9 cellular contexts compared by ENCODE assay signal in the genomic region with DNA sequence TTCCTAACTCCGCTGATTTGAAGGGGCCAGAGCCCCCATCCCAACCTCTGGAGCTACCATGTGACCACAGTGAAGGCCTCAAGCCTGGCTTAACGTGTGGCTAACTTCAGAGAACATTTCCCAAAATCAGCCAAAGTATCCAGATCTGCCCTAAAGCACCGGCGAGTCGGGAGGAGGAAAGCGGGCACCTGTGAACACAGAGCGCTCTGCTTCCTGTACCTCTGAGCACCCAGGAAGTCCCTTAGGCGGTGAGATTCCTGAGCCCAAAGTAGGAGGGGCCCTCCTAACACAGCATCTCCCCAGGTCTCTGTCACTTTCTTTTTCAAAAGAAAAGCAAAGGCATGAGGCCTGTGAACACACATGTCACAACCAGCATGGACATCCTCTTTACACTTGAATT. TPM values are rescaled to one million over a fixed set of nuclear protein-coding genes. Genes with fewer than 3 reads are reported as not detected.
DNase-seq lines count a peak whose midpoint lies in the region; ATAC-seq, FAIRE-seq and TF ChIP-seq lines count a peak whose summit lies in the region.
"Had no signal": no experiment of that assay in that cellular context is flagged by ENCODE, and none has a peak within 500 bp of the region (broad histone marks: within the 10 kb centered on the region; RNA-seq: fewer than 3 reads in every experiment).

No MANE protein-coding gene starts in this region.

- 87% methylated on average over 8 of the region's 8 CpGs for WGBS in right cardiac atrium
- WGBS in K562 (ENCODE audit: insufficient coverage, low coverage, missing lambda C conversion rate): 68% methylated on average over 4 of the region's 8 CpGs
- WGBS in upper lobe of left lung, 2 donors: 72 to 89% methylated on average over 8 of the region's 8 CpGs

- CTCF ChIA-PET in K562 (lab: Yijun Ruan, JAX; ENCODE audit: low intra/inter-chr PET ratio): no interaction called here

- no peaks in the 10 kb centered on the region for H3K9me1 ChIP-seq in K562 (ENCODE audit: control insufficient read depth, insufficient read depth, low read length)

- H3K27me3 ChIP-seq in left ventricle myocardium inferior (ENCODE audit: low read depth) (no peaks in the 10 kb centered on the region), right cardiac atrium (ENCODE audit: control insufficient read depth, insufficient read depth) (no peaks in the 10 kb centered on the region), K562 (ENCODE audit: control insufficient read depth in 2 of 2, insufficient read depth in 2 of 2, low read length in 2 of 2) (peaks cover 7 to 19% of the 10 kb centered on the region in 2 experiments), upper lobe of left lung (no peaks in the 10 kb centered on the region)

- H3K79me2 ChIP-seq in K562 (ENCODE audit: control insufficient read depth, insufficient read depth, low read length): no peaks in the 10 kb centered on the region

- intact Hi-C loops in left ventricle myocardium inferior (cut with micrococcal nuclease) (no loop called here), right cardiac atrium (cut with DNase I) (loop anchor here in 3 of 4 donors (10.0 kb wide), 1 partner anchor 1099 kb away; no protein-coding TSS in a partner anchor), K562 (cut with micrococcal nuclease) (no loop called here)

- peak overlapping the region; percentile 87 for H3K27ac Mint-ChIP-seq in natural killer cell treated with Interleukin-12 subunit alpha and Interleukin-12 subunit beta and Interleukin-15 and Interleukin-18, amount 100 ng/mL, for 72 hours

- TF ChIP-seq CTCF in left ventricle myocardium inferior (IDR thresholded peaks at IDR 0.05; ENCODE audit: borderline replicate concordance) (no peak), K562 (IDR thresholded peaks at IDR 0.05 in 2 of 3, conservative IDR thresholded peaks at IDR 0.05 in 1 of 3; ENCODE audit: insufficient read depth in 2 of 3, low read depth in 1 of 3, low read length in 3 of 3) (no peak), upper lobe of left lung (IDR thresholded peaks at IDR 0.05) (no peak)

- H4K20me1 ChIP-seq in K562 (replicated peaks; ENCODE audit: control insufficient read depth, insufficient read depth, low read length): no peaks in the 10 kb centered on the region

- no peak for TF ChIP-seq EP300 in K562 (IDR thresholded peaks at IDR 0.05; ENCODE audit: low read length)
- no peak for TF ChIP-seq EP300 in upper lobe of left lung (IDR thresholded peaks at IDR 0.05)

- no peak for DNase-seq in left ventricle myocardium inferior
- DNase-seq in right cardiac atrium: no peak
- DNase-seq in K562 (ENCODE audit: extremely low read depth in 1 of 4, low spot score in 3 of 4): no peak
- no peak for DNase-seq in natural killer cell treated with Interleukin-12 subunit alpha and Interleukin-12 subunit beta and Interleukin-15 and Interleukin-18, amount 100 ng/mL, for 72 hours (ENCODE audit: low spot score)
- no peak for DNase-seq in upper lobe of left lung
- DNase-seq in SIG-M5 (lab: John Stamatoyannopoulos, UW): no peak

- BruUV-seq in K562 (replicated peaks; lab: Mats Ljungman, UMichigan): no TSS peak

- H3K27ac ChIP-seq in left ventricle myocardium inferior (replicated peaks) (no peak overlapping the region), right cardiac atrium (ENCODE audit: low read length) (no peak overlapping the region), K562 (ENCODE audit: extremely low read depth, low read depth, low read length) (no peak overlapping the region), upper lobe of left lung (peak overlapping the region in 3 of 4 donors; percentile 6 to 92 (median 73))

- peaks cover 5% of the 10 kb centered on the region for H3K36me3 Mint-ChIP-seq in natural killer cell treated with Interleukin-12 subunit alpha and Interleukin-12 subunit beta and Interleukin-15 and Interleukin-18, amount 100 ng/mL, for 72 hours

- TF ChIP-seq RAD21 in K562 (CRISPR knock-in tag; conservative IDR thresholded peaks at IDR 0.05 in 1 of 2, IDR thresholded peaks at IDR 0.05 in 1 of 2): no peak

- H3K4me3 ChIP-seq in left ventricle myocardium inferior (peak overlapping the region; percentile 74), right cardiac atrium (ENCODE audit: low read length) (no peak overlapping the region), K562 (no peak overlapping the region), upper lobe of left lung (peak overlapping the region in 3 of 4 donors; percentile 61 to 83 (median 66))

- POLR2A ChIA-PET in K562 (lab: Yijun Ruan, JAX): no interaction called here

- H3K9ac ChIP-seq in K562 (ENCODE audit: insufficient read depth in 1 of 2, low read depth in 2 of 2, low read length in 2 of 2): no peak overlapping the region; a peak in 1 of 4 replicates

- peaks cover 36% of the 10 kb centered on the region for H3K4me1 ChIP-seq in left ventricle myocardium inferior
- H3K4me1 ChIP-seq in right cardiac atrium (ENCODE audit: control insufficient read depth, insufficient read depth, low read length): peaks cover 7% of the 10 kb centered on the region
- peaks cover 0 to 11% of the 10 kb centered on the region in 2 experiments; a peak in 3 of 5 replicates for H3K4me1 ChIP-seq in K562 (replicated peaks in 1 of 2; ENCODE audit: control insufficient read depth in 2 of 2, insufficient read depth in 2 of 2, low read length in 2 of 2)
- H3K4me1 ChIP-seq in upper lobe of left lung: peaks cover 16 to 43% (median 33%) of the 10 kb centered on the region in 4 donors

- H3K4me3 Mint-ChIP-seq in natural killer cell treated with Interleukin-12 subunit alpha and Interleukin-12 subunit beta and Interleukin-15 and Interleukin-18, amount 100 ng/mL, for 72 hours: peak overlapping the region; percentile 84

- in situ Hi-C loops in K562 (cut with MboI): no loop called here

- H3K9me3 ChIP-seq in left ventricle myocardium inferior (replicated peaks) (no peaks in the 10 kb centered on the region), right cardiac atrium (ENCODE audit: control insufficient read depth, low read length) (no peaks in the 10 kb centered on the region), K562 (replicated peaks; ENCODE audit: control insufficient read depth, insufficient read depth, low read depth, low read length) (no peaks in the 10 kb centered on the region), upper lobe of left lung (no peaks in the 10 kb centered on the region)

- H2AFZ ChIP-seq in K562 (ENCODE audit: low read depth, low read length): peak overlapping the region; percentile 72; the same call in 1 of the 2 replicates

- no peak for ATAC-seq in right cardiac atrium
- ATAC-seq in K562: no peak
- peak in 1 of 2 donors; percentile 14 for ATAC-seq in natural killer cell treated with Interleukin-12 subunit alpha and Interleukin-12 subunit beta and Interleukin-15 and Interleukin-18, amount 100 ng/mL, for 72 hours
- ATAC-seq in upper lobe of left lung (ENCODE audit: low FRiP score in 2 of 2): no peak
- ATAC-seq in HG02870 (IDR thresholded peaks at IDR 0.05; ENCODE audit: unreplicated experiment): no peak
- ATAC-seq in GM18519 (IDR thresholded peaks at IDR 0.05; ENCODE audit: low FRiP score, unreplicated experiment): no peak

- H3K36me3 ChIP-seq in left ventricle myocardium inferior (no peaks in the 10 kb centered on the region), K562 (ENCODE audit: control insufficient read depth, insufficient read depth, low read length) (no peaks in the 10 kb centered on the region), upper lobe of left lung (no peaks in the 10 kb centered on the region)

- FAIRE-seq in K562 (lab: Jason Lieb, UNC): no peak

- TF ChIP-seq POLR2A in K562 (conservative IDR thresholded peaks at IDR 0.05) (no peak), upper lobe of left lung (IDR thresholded peaks at IDR 0.05) (no peak)

- H3K27me3 Mint-ChIP-seq in natural killer cell treated with Interleukin-12 subunit alpha and Interleukin-12 subunit beta and Interleukin-15 and Interleukin-18, amount 100 ng/mL, for 72 hours: no peaks in the 10 kb centered on the region

- peaks cover 46 to 65% of the 10 kb centered on the region in 2 donors for H3K4me1 Mint-ChIP-seq in natural killer cell treated with Interleukin-12 subunit alpha and Interleukin-12 subunit beta and Interleukin-15 and Interleukin-18, amount 100 ng/mL, for 72 hours (ENCODE audit: low read depth in 2 of 2)

- H3K9me3 Mint-ChIP-seq in natural killer cell treated with Interleukin-12 subunit alpha and Interleukin-12 subunit beta and Interleukin-15 and Interleukin-18, amount 100 ng/mL, for 72 hours: no peaks in the 10 kb centered on the region

- no peak overlapping the region for H3K4me2 ChIP-seq in K562 (ENCODE audit: insufficient read depth, low read length)

RNA-seq across cellular contexts. Expression of a gene that starts 0.9 kb away (rescaled TPM):
- total RNA-seq in left ventricle myocardium inferior: 48.9 TPM
- 10 to 100 TPM; 40.7 to 42.5 (median 41.1) TPM for total RNA-seq in right cardiac atrium
- 25.0 TPM for polyA plus RNA-seq in right cardiac atrium
- total RNA-seq in K562 (2011; cell fraction: chromatin; rRNA removed; ENCODE audit: low replicate concordance): 0.09 and 0.58 TPM in 2 replicates
- 0.17 and 0.26 TPM in 2 replicates for total RNA-seq in K562 (2011; cell fraction: nucleolus; rRNA removed)
- 0.44 and 1.6 TPM in 2 replicates for total RNA-seq in K562 (2011; cell fraction: nucleoplasm; rRNA removed)
- 0.18 and 0.45 TPM in 2 replicates for total RNA-seq in K562 (2014; rRNA removed)
- 1.6 and 1.7 TPM in 2 replicates for total RNA-seq in K562 (2014; rRNA removed; fragmentation: Illumina TruSeq; extraction: Trizol)
- total RNA-seq in K562 (2015; rRNA removed; fragmentation: Illumina TruSeq; extraction: Trizol): 0.60 and 0.62 TPM in 2 replicates
- 2.4 TPM in 2 replicates for total RNA-seq in K562 (2021)
- 0.30 and 1.1 TPM in 2 replicates for polyA plus RNA-seq in K562 (2011; rRNA removed)
- polyA plus RNA-seq in K562 (2011; cell fraction: cytosol; rRNA removed): 0.15 and 0.63 TPM in 2 replicates
- 0.18 and 0.52 TPM in 2 replicates for polyA plus RNA-seq in K562 (2011; cell fraction: nucleus; rRNA removed)
- 2.2 and 3.8 TPM in 2 replicates for polyA plus RNA-seq in K562 (2012)
- 2.3 and 2.5 TPM in 2 replicates for polyA plus RNA-seq in K562 (2014; fragmentation: Illumina TruSeq; extraction: Trizol)
- under 1 TPM; 0.34 to 0.83 TPM for polyA plus RNA-seq in K562 (2014; fragmentation: Nextera tagmentation; extraction: Ambion mirVana)
- 1.8 and 1.9 TPM in 2 replicates for polyA plus RNA-seq in K562 (2014; rRNA removed)
- polyA minus RNA-seq in K562 (2011; rRNA and poly(A)+ RNA removed): 0.75 and 2.5 TPM in 2 replicates
- 0.46 and 0.76 TPM in 2 replicates for polyA minus RNA-seq in K562 (2011; cell fraction: cytosol; rRNA and poly(A)+ RNA removed)
- polyA minus RNA-seq in K562 (2011; cell fraction: nucleus; rRNA and poly(A)+ RNA removed): 0.13 and 0.33 TPM in 2 replicates
- total RNA-seq in natural killer cell treated with Interleukin-12 subunit alpha and Interleukin-12 subunit beta and Interleukin-15 and Interleukin-18, amount 100 ng/mL, for 72 hours: 10 to 100 TPM; 20.4 to 24.0 TPM
- 10 to 100 TPM in 5 of 6 donors, 1 to 10 TPM in 1; 7.3 to 40.2 (median 21.2) TPM for total RNA-seq in upper lobe of left lung

RNA-seq across cellular contexts. Expression of a gene that starts 27.5 kb away (rescaled TPM):
- total RNA-seq in left ventricle myocardium inferior: 7.3 TPM
- total RNA-seq in right cardiac atrium: 1 to 10 TPM in 3 of 4 donors, under 1 TPM in 1; 0.97 to 5.4 (median 2.9) TPM
- 1.2 TPM for polyA plus RNA-seq in right cardiac atrium
- not detected in 2 replicates for total RNA-seq in K562 (2011; cell fraction: chromatin; rRNA removed; ENCODE audit: low replicate concordance)
- total RNA-seq in K562 (2011; cell fraction: nucleolus; rRNA removed): not detected in 2 replicates
- not detected in 2 replicates for total RNA-seq in K562 (2011; cell fraction: nucleoplasm; rRNA removed)
- not detected in 2 replicates for total RNA-seq in K562 (2014; rRNA removed)
- not detected in 2 replicates for total RNA-seq in K562 (2014; rRNA removed; fragmentation: Illumina TruSeq; extraction: Trizol)
- not detected in 2 replicates for total RNA-seq in K562 (2015; rRNA removed; fragmentation: Illumina TruSeq; extraction: Trizol)
- total RNA-seq in K562 (2021): not detected in 2 replicates
- polyA plus RNA-seq in K562 (2011; rRNA removed): not detected in 2 replicates
- not detected in 2 replicates for polyA plus RNA-seq in K562 (2011; cell fraction: cytosol; rRNA removed)
- polyA plus RNA-seq in K562 (2011; cell fraction: nucleus; rRNA removed): not detected in 2 replicates
- not detected in 2 replicates for polyA plus RNA-seq in K562 (2012)
- not detected in 2 replicates for polyA plus RNA-seq in K562 (2014; fragmentation: Illumina TruSeq; extraction: Trizol)
- not detected for polyA plus RNA-seq in K562 (2014; fragmentation: Nextera tagmentation; extraction: Ambion mirVana)
- not detected in 2 replicates for polyA plus RNA-seq in K562 (2014; rRNA removed)
- not detected in 2 replicates for polyA minus RNA-seq in K562 (2011; rRNA and poly(A)+ RNA removed)
- polyA minus RNA-seq in K562 (2011; cell fraction: cytosol; rRNA and poly(A)+ RNA removed): not detected in 2 replicates
- not detected in 2 replicates for polyA minus RNA-seq in K562 (2011; cell fraction: nucleus; rRNA and poly(A)+ RNA removed)
- 1 to 10 TPM in 1 of 2 donors, not detected in 1; 4.5 TPM for total RNA-seq in natural killer cell treated with Interleukin-12 subunit alpha and Interleukin-12 subunit beta and Interleukin-15 and Interleukin-18, amount 100 ng/mL, for 72 hours
- 1 to 10 TPM in 3 of 6 donors, under 1 TPM in 2, not detected in 1; 0.39 to 4.4 (median 1.3) TPM for total RNA-seq in upper lobe of left lung
- total RNA-seq: HT1080 had no signal

RNA-seq across cellular contexts. Expression of a gene that starts 58.8 kb away (rescaled TPM):
- total RNA-seq in left ventricle myocardium inferior (0.14 TPM), right cardiac atrium (under 1 TPM in 2 of 4 donors, not detected in 2; 0.15 to 0.31 TPM), K562 (2014; rRNA removed) (not detected in 2 replicates), K562 (2014; rRNA removed; fragmentation: Illumina TruSeq; extraction: Trizol) (not detected in 2 replicates), K562 (2015; rRNA removed; fragmentation: Illumina TruSeq; extraction: Trizol) (not detected in 2 replicates), K562 (2021) (not detected in 2 replicates), upper lobe of left lung (10 to 100 TPM in 1 of 6 donors, 1 to 10 TPM in 4, not detected in 1; 2.3 to 10.7 (median 3.3) TPM)
- polyA plus RNA-seq in right cardiac atrium (0.11 TPM), K562 (2011; rRNA removed) (not detected in 2 replicates), K562 (2014; fragmentation: Illumina TruSeq; extraction: Trizol) (not detected in 2 replicates), K562 (2014; fragmentation: Nextera tagmentation; extraction: Ambion mirVana) (under 1 TPM; 0.07 to 0.13 TPM), K562 (2014; rRNA removed) (not detected in 2 replicates)
- not detected in 2 replicates for total RNA-seq in K562 (2011; cell fraction: chromatin; rRNA removed; ENCODE audit: low replicate concordance)
- total RNA-seq in K562 (2011; cell fraction: nucleolus; rRNA removed): not detected in 2 replicates
- not detected in 2 replicates for total RNA-seq in K562 (2011; cell fraction: nucleoplasm; rRNA removed)
- polyA plus RNA-seq in K562 (2011; cell fraction: cytosol; rRNA removed): not detected in 2 replicates
- polyA plus RNA-seq in K562 (2011; cell fraction: nucleus; rRNA removed): not detected in 2 replicates
- polyA plus RNA-seq in K562 (2012): 0.11 TPM in 1 of 2 replicates, not detected in the other
- not detected in 2 replicates for polyA minus RNA-seq in K562 (2011; rRNA and poly(A)+ RNA removed)
- polyA minus RNA-seq in K562 (2011; cell fraction: cytosol; rRNA and poly(A)+ RNA removed): not detected in 2 replicates
- not detected in 2 replicates for polyA minus RNA-seq in K562 (2011; cell fraction: nucleus; rRNA and poly(A)+ RNA removed)
- total RNA-seq in natural killer cell treated with Interleukin-12 subunit alpha and Interleukin-12 subunit beta and Interleukin-15 and Interleukin-18, amount 100 ng/mL, for 72 hours: 1 to 10 TPM in 1 of 2 donors, not detected in 1; 7.2 TPM
- total RNA-seq: HT1080 had no signal

Comparison
In these comparisons a context has a peak if more than half of its experiments do, and no peak if none do; other contexts are left out.
1. H3K4me3 ChIP-seq: peak in left ventricle myocardium inferior (single experiment) and upper lobe of left lung (3 of 4); none in right cardiac atrium (single experiment) and K562 (single experiment).
2. intact Hi-C loops: an anchor here in right cardiac atrium (10.0 kb wide); none called in left ventricle myocardium inferior and K562.
3. H3K27ac ChIP-seq: peak in upper lobe of left lung (3 of 4); none in left ventricle myocardium inferior (single experiment), right cardiac atrium (single experiment) and K562 (single experiment).